Comparison of ENCODE assay signal across 1 cellular context in genomic region chr6:159758031-159759001, GRCh38.
TF ChIP-seq lines count a peak whose summit lies in the region.

No MANE protein-coding gene starts in this region.

TF ChIP-seq in endothelial cell of umbilical vein, 7 proteins besides CTCF, POLR2A, EP300 and RAD21:
- TF ChIP-seq FOS (IDR thresholded peaks at IDR 0.05; ENCODE audit: borderline replicate concordance, insufficient read depth, low read length), result peak; percentile 10
- TF ChIP-seq GATA2 (IDR thresholded peaks at IDR 0.05; ENCODE audit: insufficient read depth, insufficient read length, low read depth, low read length), result no peak
